Comparison of ENCODE assay signal across 19 cellular contexts in the genomic region with DNA sequence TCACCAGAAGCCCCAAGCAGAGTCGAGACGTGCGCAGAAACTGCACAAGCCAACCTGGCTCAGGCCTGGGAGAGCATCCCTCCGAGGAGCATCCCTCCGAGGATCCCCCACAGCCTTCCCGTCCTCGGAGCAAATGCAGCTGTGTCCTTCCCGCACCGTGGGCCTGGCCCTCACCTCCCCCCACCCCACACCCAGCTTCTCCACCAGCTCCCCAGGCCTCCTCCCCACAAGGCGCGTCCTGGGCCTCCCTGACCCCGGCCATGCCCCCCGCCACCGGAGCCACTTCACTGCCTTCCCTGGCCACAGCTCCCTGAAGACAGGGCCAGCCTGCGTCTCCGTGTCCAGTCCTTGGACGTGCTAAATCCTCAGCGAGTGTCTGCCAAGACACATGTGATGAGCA.
DNase-seq lines count a peak whose midpoint lies in the region; ATAC-seq, FAIRE-seq and TF ChIP-seq lines count a peak whose summit lies in the region.
"Had no signal": no experiment of that assay in that cellular context is flagged by ENCODE, and none has a peak within 500 bp of the region (broad histone marks: within the 10 kb centered on the region; RNA-seq: fewer than 3 reads in every experiment).

No MANE protein-coding gene starts in this region.

- no peaks in the 10 kb centered on the region for H3K27me3 Mint-ChIP-seq in activated naive CD8-positive, alpha-beta T cell treated with anti-CD3 and anti-CD28 coated beads for 36 hours

- DNase-seq in Right ventricle myocardium inferior (ENCODE audit: missing footprints): peak; percentile 50
- no peak for DNase-seq in left cardiac atrium
- DNase-seq in WERI-Rb-1: no peak
- DNase-seq in kidney: peak; percentile 37
- no peak for DNase-seq in activated naive CD8-positive, alpha-beta T cell treated with anti-CD3 and anti-CD28 coated beads for 36 hours
- no peak for DNase-seq in HPDE6-E6E7 (ENCODE audit: extremely low spot score)
- no peak for DNase-seq in testis
- DNase-seq: AML-193; CD8-positive, alpha-beta T cell; DMS 273 treated with DMSO at 0.1 percent for 48 hours; HCEC 1CT; IMR-90 had no signal

- intact Hi-C loops in Right ventricle myocardium inferior (cut with DNase I) (no loop called here), left cardiac atrium (cut with DNase I) (no loop called here), kidney (cut with DNase I) (no loop called here), testis (cut with DNase I; ENCODE audit: low total_unique reads) (no loop called here)

- no peaks in the 10 kb centered on the region for H3K4me1 ChIP-seq in kidney (ENCODE audit: control insufficient read depth in 1 of 2, insufficient read depth in 1 of 2, low read depth in 1 of 2, low read length in 2 of 2)
- no peaks in the 10 kb centered on the region for H3K4me1 ChIP-seq in testis
- H3K4me1 ChIP-seq: A549 had no signal

- no peaks in the 10 kb centered on the region for H3K27me3 ChIP-seq in WERI-Rb-1 (ENCODE audit: insufficient read depth, low read depth, severe bottlenecking)
- no peaks in the 10 kb centered on the region for H3K27me3 ChIP-seq in testis

- ATAC-seq in Right ventricle myocardium inferior: peak; percentile 17
- no peak for ATAC-seq in left cardiac atrium
- ATAC-seq: A549; CD8-positive, alpha-beta T cell had no signal

- no peaks in the 10 kb centered on the region for H3K9me3 Mint-ChIP-seq in activated naive CD8-positive, alpha-beta T cell treated with anti-CD3 and anti-CD28 coated beads for 36 hours
- H3K9me3 Mint-ChIP-seq: CD8-positive, alpha-beta T cell had no signal

- TF ChIP-seq POLR2A in testis (IDR thresholded peaks at IDR 0.05): no peak

- no peak for FAIRE-seq in kidney (lab: Jason Lieb, UNC)
- FAIRE-seq: A549, G401.6, GM12891, GM19239, HTR-8/SVneo had no signal

- H3K4me3 Mint-ChIP-seq in activated naive CD8-positive, alpha-beta T cell treated with anti-CD3 and anti-CD28 coated beads for 36 hours: no peak overlapping the region
- H3K4me3 Mint-ChIP-seq: CD8-positive, alpha-beta T cell had no signal

- peak overlapping the region; percentile 40 for H3K27ac ChIP-seq in WERI-Rb-1
- H3K27ac ChIP-seq in kidney (ENCODE audit: low read depth in 2 of 2, low read length in 2 of 2): no peak overlapping the region
- no peak overlapping the region for H3K27ac ChIP-seq in testis
- H3K27ac ChIP-seq: 22Rv1, A549, HL-60 had no signal

- H3K9me3 ChIP-seq in WERI-Rb-1 (ENCODE audit: severe bottlenecking) (peaks cover 3% of the 10 kb centered on the region), kidney (ENCODE audit: control insufficient read depth in 1 of 2, low read length in 2 of 2) (no peaks in the 10 kb centered on the region), testis (no peaks in the 10 kb centered on the region)

- TF ChIP-seq CTCF in WERI-Rb-1 (IDR thresholded peaks at IDR 0.05; ENCODE audit: low read depth, low read length) (no peak), kidney (IDR thresholded peaks at IDR 0.05; ENCODE audit: borderline replicate concordance, extremely low read depth, insufficient read depth) (no peak), testis (IDR thresholded peaks at IDR 0.05) (no peak)

- no peaks in the 10 kb centered on the region for H3K4me1 Mint-ChIP-seq in activated naive CD8-positive, alpha-beta T cell treated with anti-CD3 and anti-CD28 coated beads for 36 hours

- H3K27ac Mint-ChIP-seq in activated naive CD8-positive, alpha-beta T cell treated with anti-CD3 and anti-CD28 coated beads for 36 hours: no peak overlapping the region
- H3K27ac Mint-ChIP-seq: CD8-positive, alpha-beta T cell had no signal

- WGBS in testis, 2 donors: 87 to 92% methylated on average over 12 to 18 of the region's 18 CpGs

- H3K36me3 ChIP-seq in WERI-Rb-1 (peaks cover 7% of the 10 kb centered on the region), kidney (ENCODE audit: control insufficient read depth in 1 of 2, insufficient read depth in 2 of 2, low read length in 2 of 2) (no peaks in the 10 kb centered on the region), testis (ENCODE audit: low read depth, missing control alignments) (no peaks in the 10 kb centered on the region)

- no peaks in the 10 kb centered on the region for H3K36me3 Mint-ChIP-seq in activated naive CD8-positive, alpha-beta T cell treated with anti-CD3 and anti-CD28 coated beads for 36 hours
- H3K36me3 Mint-ChIP-seq: CD8-positive, alpha-beta T cell had no signal

- no peak overlapping the region for H3K4me3 ChIP-seq in WERI-Rb-1 (ENCODE audit: low read depth, low read length)
- H3K4me3 ChIP-seq in kidney (ENCODE audit: low read length in 2 of 2): no peak overlapping the region
- no peak overlapping the region for H3K4me3 ChIP-seq in testis
- H3K4me3 ChIP-seq: A549 had no signal

- no peak overlapping the region for H3K9ac ChIP-seq in kidney (ENCODE audit: low read length in 2 of 2)

Comparison
In these comparisons a context has a peak if more than half of its experiments do, and no peak if none do; other contexts are left out.
1. DNase-seq: peak in Right ventricle myocardium inferior (single experiment) and kidney (single experiment); none in left cardiac atrium (single experiment), WERI-Rb-1 (single experiment), activated naive CD8-positive, alpha-beta T cell treated with anti-CD3 and anti-CD28 coated beads for 36 hours (single experiment), HPDE6-E6E7 (single experiment) and testis (single experiment).